16 cellular contexts compared by ENCODE assay signal in the genomic region with DNA sequence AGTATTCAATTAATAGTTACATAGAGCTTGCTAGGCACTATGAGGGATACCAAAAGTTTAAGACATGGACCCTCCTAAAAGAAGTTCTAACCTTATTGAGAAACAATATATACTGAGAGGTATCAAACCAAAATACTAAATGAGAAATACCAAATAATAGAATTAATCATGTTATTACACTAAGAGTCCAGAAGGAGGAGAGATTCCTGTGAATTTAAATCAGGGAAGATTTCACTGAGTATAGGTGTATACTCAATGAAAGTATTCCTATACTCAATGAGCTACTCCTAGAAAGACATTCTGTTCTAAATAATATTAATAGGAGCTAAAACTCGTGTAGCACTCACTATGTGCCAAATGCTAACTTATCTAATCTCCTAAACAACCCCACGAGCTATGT. TPM values are rescaled to one million over a fixed set of nuclear protein-coding genes. Genes with fewer than 3 reads are reported as not detected.
A peak's percentile ranks its signal among the peaks of the same experiment; 100 is the strongest.
DNase-seq lines count a peak whose midpoint lies in the region; ATAC-seq and TF ChIP-seq lines count a peak whose summit lies in the region.
"Had no signal": no experiment of that assay in that cellular context is flagged by ENCODE, and none has a peak within 500 bp of the region (broad histone marks: within the 10 kb centered on the region; RNA-seq: fewer than 3 reads in every experiment).

No MANE protein-coding gene starts in this region.

- no peaks in the 10 kb centered on the region; the same call in 1 of the 2 replicates for H3K27me3 Mint-ChIP-seq in H9 (ENCODE audit: low read depth)
- peaks cover 6% of the 10 kb centered on the region for H3K27me3 Mint-ChIP-seq in activated naive CD8-positive, alpha-beta T cell treated with anti-CD3 and anti-CD28 coated beads for 36 hours

- H3K4me2 ChIP-seq in H9 (ENCODE audit: insufficient read depth, insufficient read length, low read length) (no peak overlapping the region), hepatocyte (no peak overlapping the region)

- H3K18ac ChIP-seq in H9 (ENCODE audit: insufficient read length, low read depth, low read length): no peak overlapping the region

- WGBS in H9 (ENCODE audit: extremely low coverage, insufficient read length, low lambda C conversion rate): no CpG with 5 or more reads among the region's 2 CpGs
- WGBS in hepatocyte (ENCODE audit: low lambda C conversion rate, missing lambda C conversion rate): 42% methylated on average over 2 of the region's 2 CpGs

- H3K4me3 ChIP-seq in adipocyte (ENCODE audit: low read length) (no peak overlapping the region), hepatocyte (no peak overlapping the region)
- H3K4me3 ChIP-seq: mucosa of descending colon had no signal

- H3K9ac ChIP-seq in H9 (ENCODE audit: extremely low read depth, insufficient read length, low read length) (no peak overlapping the region), adipocyte (ENCODE audit: low read length) (no peak overlapping the region)

- H4K91ac ChIP-seq in H9 (ENCODE audit: insufficient read length, low read depth, low read length): no peak overlapping the region

- H3K36me3 Mint-ChIP-seq in H9 (ENCODE audit: insufficient read depth in 1 of 3, low read depth in 3 of 3): peaks cover 0 to 3% (median 2%) of the 10 kb centered on the region in 3 experiments; a peak in 4 of 7 replicates
- no peaks in the 10 kb centered on the region for H3K36me3 Mint-ChIP-seq in activated naive CD8-positive, alpha-beta T cell treated with anti-CD3 and anti-CD28 coated beads for 36 hours

- H3K4me1 ChIP-seq in H9 (ENCODE audit: insufficient read depth, low read length) (no peaks in the 10 kb centered on the region; the same call in 1 of the 2 replicates), adipocyte (ENCODE audit: control insufficient read depth, insufficient read depth, low read length) (no peaks in the 10 kb centered on the region), hepatocyte (ENCODE audit: insufficient read depth) (peaks cover 3% of the 10 kb centered on the region)

- peaks cover 2 to 3% of the 10 kb centered on the region in 2 experiments; a peak in 4 of 5 replicates for H3K9me3 Mint-ChIP-seq in H9
- H3K9me3 Mint-ChIP-seq in activated naive CD8-positive, alpha-beta T cell treated with anti-CD3 and anti-CD28 coated beads for 36 hours: no peaks in the 10 kb centered on the region
- H3K9me3 Mint-ChIP-seq: stimulated activated naive CD8-positive, alpha-beta T cell treated with anti-CD3 and anti-CD28 coated beads, Interleukin-15, Interleukin-2, amounts not matched to agents 100 ng/mL and 50 ng/mL, for 24 hours had no signal

- no peak overlapping the region for H3K14ac ChIP-seq in H9 (ENCODE audit: insufficient read depth, low read length)

- H4K8ac ChIP-seq in H9 (replicated peaks; ENCODE audit: insufficient read length, low read depth, low read length): no peak overlapping the region

- H3K56ac ChIP-seq in H9 (ENCODE audit: insufficient read length, low read depth, low read length): no peak overlapping the region

- no peak overlapping the region for H3K23ac ChIP-seq in H9 (ENCODE audit: insufficient read length, low read depth, low read length)

- no peaks in the 10 kb centered on the region for H3K9me2 ChIP-seq in hepatocyte (replicated peaks; ENCODE audit: insufficient read depth)

- H3K79me1 ChIP-seq in H9 (ENCODE audit: insufficient read depth, low read depth, low read length, poor library complexity, severe bottlenecking): no peaks in the 10 kb centered on the region

- H2BK5ac ChIP-seq in H9 (ENCODE audit: insufficient read length, low read length): no peak overlapping the region

- H3K4me1 Mint-ChIP-seq in H9: peaks cover 4 to 9% of the 10 kb centered on the region in 2 experiments; a peak in 3 of 4 replicates
- H3K4me1 Mint-ChIP-seq in activated naive CD8-positive, alpha-beta T cell treated with anti-CD3 and anti-CD28 coated beads for 36 hours: peaks cover 6% of the 10 kb centered on the region

- H3K4me3 Mint-ChIP-seq in H9: no peak overlapping the region
- H3K4me3 Mint-ChIP-seq in activated naive CD8-positive, alpha-beta T cell treated with anti-CD3 and anti-CD28 coated beads for 36 hours: no peak overlapping the region
- H3K4me3 Mint-ChIP-seq: stimulated activated naive CD8-positive, alpha-beta T cell treated with anti-CD3 and anti-CD28 coated beads, Interleukin-15, Interleukin-2, amounts not matched to agents 100 ng/mL and 50 ng/mL, for 24 hours had no signal

- no peak overlapping the region for H4K5ac ChIP-seq in H9 (ENCODE audit: insufficient read length, low read depth, low read length)

- ATAC-seq in GM19328 (IDR thresholded peaks at IDR 0.05; ENCODE audit: unreplicated experiment): no peak
- ATAC-seq: mucosa of descending colon had no signal

- H3K27ac ChIP-seq in H9 (ENCODE audit: insufficient read length, low read depth, low read length): no peak overlapping the region
- H3K27ac ChIP-seq in hepatocyte: no peak overlapping the region

- no peak overlapping the region for H2BK120ac ChIP-seq in H9 (ENCODE audit: low read depth, low read length, poor library complexity, severe bottlenecking)

- H2BK15ac ChIP-seq in H9 (ENCODE audit: low read depth, low read length): no peak overlapping the region

- H2BK20ac ChIP-seq in H9 (ENCODE audit: low read depth, low read length, poor library complexity, severe bottlenecking): no peak overlapping the region

- H3K79me2 ChIP-seq in H9 (ENCODE audit: insufficient read depth, low read length): no peaks in the 10 kb centered on the region
- H3K79me2 ChIP-seq in hepatocyte: no peaks in the 10 kb centered on the region

- no peaks in the 10 kb centered on the region for H3K23me2 ChIP-seq in H9 (ENCODE audit: insufficient read length, low read depth, low read length, poor library complexity, severe bottlenecking)

- no peak overlapping the region for H2AK5ac ChIP-seq in H9 (ENCODE audit: insufficient read length, low read length)

- H3K9me3 ChIP-seq in H9 (ENCODE audit: control insufficient read depth, low read depth, low read length) (no peaks in the 10 kb centered on the region), adipocyte (ENCODE audit: control insufficient read depth, low read length) (no peaks in the 10 kb centered on the region), hepatocyte (ENCODE audit: low read depth) (no peaks in the 10 kb centered on the region)
- H3K9me3 ChIP-seq: mucosa of descending colon had no signal

- no peak overlapping the region for H2AFZ ChIP-seq in H9 (ENCODE audit: low read length)
- H2AFZ ChIP-seq in hepatocyte: no peak overlapping the region

- no peak overlapping the region for H2BK12ac ChIP-seq in H9 (ENCODE audit: insufficient read length, low read depth, low read length)

- H3T11ph ChIP-seq in H9 (ENCODE audit: low read length): no peak overlapping the region

- in situ Hi-C loops in ACHN (cut with HindIII; ENCODE audit: low pct_ligation_motif_present, low pct_unique_long_range_greater_than_20kb, low sequenced_read_pairs): no loop called here

- H3K36me3 ChIP-seq in adipocyte (ENCODE audit: control insufficient read depth, insufficient read depth, low read length, severe bottlenecking) (no peaks in the 10 kb centered on the region), hepatocyte (replicated peaks; ENCODE audit: insufficient read depth, low read depth) (no peaks in the 10 kb centered on the region)

- TF ChIP-seq CTCF in H9 (conservative IDR thresholded peaks at IDR 0.05) (peak; percentile 40; the same call in 1 of the 3 replicates), hepatocyte (IDR thresholded peaks at IDR 0.05; ENCODE audit: poor library complexity) (peak; percentile 29)

- H3K27me3 ChIP-seq in H9 (ENCODE audit: insufficient read depth, low read length) (no peaks in the 10 kb centered on the region), adipocyte (replicated peaks; ENCODE audit: control insufficient read depth, insufficient read depth, low read length) (peaks cover 9% of the 10 kb centered on the region), hepatocyte (no peaks in the 10 kb centered on the region)

- H3K27ac Mint-ChIP-seq in H9: no peak overlapping the region; a peak in 1 of 7 replicates
- H3K27ac Mint-ChIP-seq in activated naive CD8-positive, alpha-beta T cell treated with anti-CD3 and anti-CD28 coated beads for 36 hours: no peak overlapping the region
- H3K27ac Mint-ChIP-seq: stimulated activated naive CD8-positive, alpha-beta T cell treated with anti-CD3 and anti-CD28 coated beads, Interleukin-15, Interleukin-2, amounts not matched to agents 100 ng/mL and 50 ng/mL, for 24 hours had no signal

- H3K4ac ChIP-seq in H9 (ENCODE audit: low read depth, low read length): no peak overlapping the region

- no peaks in the 10 kb centered on the region for H4K20me1 ChIP-seq in H9 (ENCODE audit: control insufficient read depth, insufficient read depth, insufficient read length)
- H4K20me1 ChIP-seq in hepatocyte (ENCODE audit: insufficient read depth, poor library complexity, severe bottlenecking): no peaks in the 10 kb centered on the region

- peak; percentile 23 for DNase-seq in ACHN
- DNase-seq in H9: no peak
- peak; percentile 14 for DNase-seq in adipocyte (ENCODE audit: low read depth)
- DNase-seq in hepatocyte (ENCODE audit: low spot score): no peak
- no peak for DNase-seq in ecto neural progenitor cell (ENCODE audit: low spot score)
- DNase-seq in stimulated activated naive CD4-positive, alpha-beta T cell (lab: John Stamatoyannopoulos, UW): no peak
- no peak for DNase-seq in activated naive CD8-positive, alpha-beta T cell treated with anti-CD3 and anti-CD28 coated beads for 36 hours
- DNase-seq: activated effector memory CD4-positive, alpha-beta T cell treated with Interleukin-2 at 50 U/mL for 16 hours; C1 segment of cervical spinal cord; cerebellar nuclear complex; Karpas-422; mucosa of descending colon; NCI-H2171 had no signal

RNA-seq across cellular contexts. Expression of a gene that starts 9.4 kb away (rescaled TPM):
- total RNA-seq in H9 (2021) (0.37 TPM in 1 of 2 replicates, not detected in the other), hepatocyte (not detected in 2 replicates)
- not detected in 2 replicates for polyA plus RNA-seq in hepatocyte
- not detected for total RNA-seq in activated naive CD8-positive, alpha-beta T cell treated with anti-CD3 and anti-CD28 coated beads for 36 hours
- total RNA-seq: mucosa of descending colon; T-helper 2 cell treated with Interferon-gamma antibody and Interleukin-4, amounts not matched to agents 100 ng/mL and 5 ng/mL, for 36 hours had no signal

Comparison
In these comparisons a context has a peak if more than half of its experiments do, and no peak if none do; other contexts are left out.
1. DNase-seq: peak in ACHN (single experiment) and adipocyte (single experiment); none in H9 (single experiment), hepatocyte (single experiment), ecto neural progenitor cell (single experiment), stimulated activated naive CD4-positive, alpha-beta T cell (0 of 6) and activated naive CD8-positive, alpha-beta T cell treated with anti-CD3 and anti-CD28 coated beads for 36 hours (single experiment).